ENCODE assay signal across 10 cellular contexts in the genomic region with DNA sequence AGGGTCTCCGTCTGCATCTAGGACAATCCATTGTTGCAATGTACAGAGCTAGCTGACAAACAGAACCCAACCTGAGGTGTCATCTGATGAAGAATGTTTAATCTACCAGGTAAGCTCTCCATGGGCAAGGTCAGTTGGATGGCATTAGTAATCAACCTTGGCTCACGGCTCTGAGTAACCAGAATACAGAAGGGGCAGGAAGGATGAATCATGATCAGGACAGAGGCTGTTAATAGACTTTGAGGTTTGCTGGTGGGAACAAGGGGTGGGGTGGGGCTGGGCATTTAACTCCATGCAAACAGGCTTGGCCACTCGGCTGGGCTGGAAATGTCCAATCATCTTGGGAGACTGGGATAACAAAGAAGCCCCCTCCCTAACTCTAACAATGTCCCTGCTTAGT.
A peak's percentile ranks its signal among the peaks of the same experiment; 100 is the strongest.
DNase-seq lines count a peak whose midpoint lies in the region; ATAC-seq and TF ChIP-seq lines count a peak whose summit lies in the region.
"Had no signal": no experiment of that assay in that cellular context is flagged by ENCODE, and none has a peak within 500 bp of the region (broad histone marks: within the 10 kb centered on the region; RNA-seq: fewer than 3 reads in every experiment).

No MANE protein-coding gene starts in this region.

- DNase-seq in H4 (ENCODE audit: low spot score) (peak; percentile 55), NOMO-1 treated with DMSO at 0.1 percent for 48 hours (lab: John Stamatoyannopoulos, UW; ENCODE audit: unreplicated experiment) (peak; percentile 38), neural crest cell (ENCODE audit: low read depth, low spot score) (no peak), dedifferentiated amniotic fluid mesenchymal stem cell (ENCODE audit: extremely low spot score) (no peak), head of caudate nucleus (no peak)
- no peak for DNase-seq in effector memory CD8-positive, alpha-beta T cell
- no peak for DNase-seq in stimulated activated CD4-positive, alpha-beta T cell treated with anti-CD3 and anti-CD28 coated beads, Interleukin-15, amount 100 ng/mL, for 24 hours
- DNase-seq: activated naive CD8-positive, alpha-beta T cell treated with anti-CD3 and anti-CD28 coated beads, Interleukin-2, amount 10 ng/mL, durations not matched to agents 7 days and 5 days; NCI-H2029 had no signal

- ATAC-seq in effector memory CD8-positive, alpha-beta T cell (replicated peaks), result peak; percentile 31
- ATAC-seq in HG03039 (IDR thresholded peaks at IDR 0.05; ENCODE audit: unreplicated experiment), result no peak

- peaks cover 28% of the 10 kb centered on the region for H3K36me3 Mint-ChIP-seq in effector memory CD8-positive, alpha-beta T cell (ENCODE audit: insufficient read depth)
- H3K36me3 Mint-ChIP-seq in neural crest cell (ENCODE audit: low read depth), result peaks cover 6% of the 10 kb centered on the region

- H3K9me3 Mint-ChIP-seq in effector memory CD8-positive, alpha-beta T cell, result no peaks in the 10 kb centered on the region
- no peaks in the 10 kb centered on the region for H3K9me3 Mint-ChIP-seq in neural crest cell
- H3K9me3 Mint-ChIP-seq: activated naive CD8-positive, alpha-beta T cell treated with anti-CD3 and anti-CD28 coated beads, Interleukin-2, amount 10 ng/mL, durations not matched to agents 7 days and 5 days had no signal

- H3K4me1 Mint-ChIP-seq in effector memory CD8-positive, alpha-beta T cell (ENCODE audit: low read depth in 2 of 2), result peaks cover 49 to 69% of the 10 kb centered on the region in 2 donors
- H3K4me1 Mint-ChIP-seq in neural crest cell, result peaks cover 2% of the 10 kb centered on the region

- TF ChIP-seq CTCF in neural crest cell (conservative IDR thresholded peaks at IDR 0.05), result no peak

- H3K4me3 Mint-ChIP-seq in effector memory CD8-positive, alpha-beta T cell, result peak overlapping the region; percentile 77 to 82
- H3K4me3 Mint-ChIP-seq in neural crest cell, result no peak overlapping the region
- H3K4me3 Mint-ChIP-seq: activated naive CD8-positive, alpha-beta T cell treated with anti-CD3 and anti-CD28 coated beads, Interleukin-2, amount 10 ng/mL, durations not matched to agents 7 days and 5 days had no signal

- H3K27me3 Mint-ChIP-seq in effector memory CD8-positive, alpha-beta T cell, result no peaks in the 10 kb centered on the region
- no peaks in the 10 kb centered on the region for H3K27me3 Mint-ChIP-seq in neural crest cell (ENCODE audit: low read depth)
- H3K27me3 Mint-ChIP-seq: activated naive CD8-positive, alpha-beta T cell treated with anti-CD3 and anti-CD28 coated beads, Interleukin-2, amount 10 ng/mL, durations not matched to agents 7 days and 5 days had no signal

- H3K27ac Mint-ChIP-seq in effector memory CD8-positive, alpha-beta T cell, result peak overlapping the region; percentile 93 to 97
- peak overlapping the region; percentile 27 for H3K27ac Mint-ChIP-seq in neural crest cell (ENCODE audit: unreplicated experiment)
- H3K27ac Mint-ChIP-seq: activated naive CD8-positive, alpha-beta T cell treated with anti-CD3 and anti-CD28 coated beads, Interleukin-2, amount 10 ng/mL, durations not matched to agents 7 days and 5 days had no signal

- intact Hi-C loops in head of caudate nucleus (cut with DNase I), result no loop called here

Comparison
In these comparisons a context has a peak if more than half of its experiments do, and no peak if none do; other contexts are left out.
1. DNase-seq: peak in H4 (single experiment) and NOMO-1 treated with DMSO at 0.1 percent for 48 hours (single experiment); none in effector memory CD8-positive, alpha-beta T cell (0 of 3), neural crest cell (single experiment), stimulated activated CD4-positive, alpha-beta T cell treated with anti-CD3 and anti-CD28 coated beads, Interleukin-15, amount 100 ng/mL, for 24 hours (single experiment), dedifferentiated amniotic fluid mesenchymal stem cell (single experiment) and head of caudate nucleus (0 of 42).